20 cellular contexts compared by ENCODE assay signal in genomic region chr3:123611077-123611476, GRCh38.
"Had no signal": no experiment of that assay in that cellular context is flagged by ENCODE, and none has a peak within 500 bp of the region (broad histone marks: within the 10 kb centered on the region; RNA-seq: fewer than 3 reads in every experiment).

No MANE protein-coding gene starts in this region.

- DNase-seq: activated CD4-positive, CD25-positive, alpha-beta regulatory T cell treated with anti-CD3 and anti-CD28 coated beads, Interleukin-2, amount 50 U/mL, for 72 hours; activated CD8-positive, alpha-beta memory T cell treated with anti-CD3 and anti-CD28 coated beads for 24 hours; activated CD8-positive, alpha-beta memory T cell treated with anti-CD3 and anti-CD28 coated beads, Interleukin-2, amount 50 U/mL, for 48 hours; activated effector memory CD4-positive, alpha-beta T cell treated with anti-CD3 and anti-CD28 coated beads, Interleukin-2, amount 50 U/mL, for 16 hours; activated naive CD4-positive, alpha-beta T cell treated with anti-CD3 and anti-CD28 coated beads, Interleukin-2, amount 50 U/mL, for 16 hours; activated T-cell treated with anti-CD3 and anti-CD28 coated beads, Interleukin-2, amount 50 U/mL, for 48 hours; aorta; left ventricle myocardium superior; naive thymus-derived CD4-positive, alpha-beta T cell; spleen; stimulated activated CD8-positive, alpha-beta memory T cell treated with anti-CD3 and anti-CD28 coated beads, Interleukin-4, amount 100 ng/mL, for 48 hours; stimulated activated naive CD8-positive, alpha-beta T cell treated with anti-CD3 and anti-CD28 coated beads, Interleukin-15, Interleukin-2, amounts not matched to agents 100 U/mL and 50 U/mL, for 24 hours; T-cell; uterus had no signal

- H3K4me3 Mint-ChIP-seq: naive thymus-derived CD4-positive, alpha-beta T cell; T-cell had no signal

- H3K4me3 ChIP-seq: breast epithelium, coronary artery, esophagus muscularis mucosa, gastroesophageal sphincter, spleen, tibial nerve, uterus had no signal

- H3K4me1 ChIP-seq: breast epithelium, tibial nerve, uterus had no signal

- H3K9me3 Mint-ChIP-seq: naive thymus-derived CD4-positive, alpha-beta T cell; T-cell had no signal

- H3K36me3 ChIP-seq: breast epithelium, uterus had no signal

- H3K27me3 ChIP-seq: breast epithelium, esophagus muscularis mucosa, gastroesophageal sphincter, spleen, tibial nerve, uterus had no signal

- ATAC-seq: left ventricle myocardium superior; naive thymus-derived CD4-positive, alpha-beta T cell; stimulated activated naive CD8-positive, alpha-beta T cell treated with anti-CD3 and anti-CD28 coated beads, Interleukin-15, Interleukin-2, amounts not matched to agents 100 U/mL and 50 U/mL, for 24 hours; T-cell had no signal

- FAIRE-seq: endometrium had no signal

- H3K9me3 ChIP-seq: breast epithelium, esophagus muscularis mucosa, gastroesophageal sphincter, spleen, tibial nerve, uterus had no signal

- H3K27ac ChIP-seq: breast epithelium, spleen, tibial nerve, uterus had no signal

- H3K27ac Mint-ChIP-seq: naive thymus-derived CD4-positive, alpha-beta T cell; T-cell had no signal
